15 cellular contexts compared by ENCODE assay signal in genomic region chr15:74584779-74585178, GRCh38. TPM values are rescaled to one million over a fixed set of nuclear protein-coding genes. Genes with fewer than 3 reads are reported as not detected.
DNase-seq lines count a peak whose midpoint lies in the region; ATAC-seq, FAIRE-seq and TF ChIP-seq lines count a peak whose summit lies in the region.
"Had no signal": no experiment of that assay in that cellular context is flagged by ENCODE, and none has a peak within 500 bp of the region (broad histone marks: within the 10 kb centered on the region; RNA-seq: fewer than 3 reads in every experiment).

No MANE protein-coding gene starts in this region.

- H3K27me3 ChIP-seq in H7 (ENCODE audit: control insufficient read depth, insufficient read depth, low read length) (no peaks in the 10 kb centered on the region), K562 (ENCODE audit: control insufficient read depth in 2 of 2, insufficient read depth in 2 of 2, low read length in 2 of 2) (no peaks in the 10 kb centered on the region), vagina (no peaks in the 10 kb centered on the region)
- H3K27me3 ChIP-seq: brain microvascular endothelial cell, left lung had no signal

- WGBS in K562 (ENCODE audit: insufficient coverage, low coverage, missing lambda C conversion rate) = 6% methylated on average over 4 of the region's 4 CpGs

- TF ChIP-seq POLR2A in K562 (conservative IDR thresholded peaks at IDR 0.05) = no peak
- no peak for TF ChIP-seq POLR2A in vagina (IDR thresholded peaks at IDR 0.05)

- peaks cover 27% of the 10 kb centered on the region for H4K20me1 ChIP-seq in K562 (replicated peaks; ENCODE audit: control insufficient read depth, insufficient read depth, low read length)

- H3K36me3 Mint-ChIP-seq in nephron progenitor cell (ENCODE audit: low read depth) = peaks cover 41% of the 10 kb centered on the region

- H3K4me1 Mint-ChIP-seq in nephron progenitor cell = peaks cover 92% of the 10 kb centered on the region

- H3K36me3 ChIP-seq in H7 (replicated peaks; ENCODE audit: control insufficient read depth, insufficient read depth, low read length) = peaks cover 36% of the 10 kb centered on the region
- peaks cover 3% of the 10 kb centered on the region; the same call in 2 of the 3 replicates for H3K36me3 ChIP-seq in K562 (ENCODE audit: control insufficient read depth, insufficient read depth, low read length)
- no peaks in the 10 kb centered on the region for H3K36me3 ChIP-seq in vagina
- H3K36me3 ChIP-seq: brain microvascular endothelial cell had no signal

- no peaks in the 10 kb centered on the region for H3K79me2 ChIP-seq in K562 (ENCODE audit: control insufficient read depth, insufficient read depth, low read length)

- H3K27ac Mint-ChIP-seq in nephron progenitor cell = peak overlapping the region; percentile 97
- H3K27ac Mint-ChIP-seq: T-helper 2 cell treated with Interferon-gamma antibody and Interleukin-4, amounts not matched to agents 5 μg/mL and 100 μg/mL, for 36 hours had no signal

- ATAC-seq in K562 = peak; percentile 76
- ATAC-seq: HCT116, left lung had no signal

- DNase-seq in H7 = peak; percentile 30
- peak; percentile 54 for DNase-seq in NCI-H69 (lab: John Stamatoyannopoulos, UW)
- peak; percentile 64 to 78 (median 73) for DNase-seq in K562 (ENCODE audit: extremely low read depth in 1 of 4, low spot score in 3 of 4)
- DNase-seq in nephron progenitor cell = peak; percentile 52
- DNase-seq in stimulated activated naive CD4-positive, alpha-beta T cell treated with Interleukin-2 at 50 U/mL for 16 hours (lab: John Stamatoyannopoulos, UW) = no peak
- DNase-seq in SIG-M5 treated with dmso at 0.1 percent for 504 hours (lab: John Stamatoyannopoulos, UW; ENCODE audit: unreplicated experiment) = no peak
- DNase-seq in vagina (ENCODE audit: extremely low spot score in 2 of 2) = no peak
- no peak for DNase-seq in stimulated activated CD4-positive, alpha-beta T cell treated with anti-CD3 and anti-CD28 coated beads, Interleukin-15, amount 100 ng/mL, for 24 hours
- DNase-seq: activated naive CD4-positive, alpha-beta T cell; brain microvascular endothelial cell; left lung; MV-4-11 had no signal

- H3K4me3 ChIP-seq in H7 (ENCODE audit: insufficient read depth, low read depth, low read length) (no peak overlapping the region), K562 (no peak overlapping the region), vagina (no peak overlapping the region)
- H3K4me3 ChIP-seq: left lung, thoracic aorta had no signal

- H3K27ac ChIP-seq in K562 (ENCODE audit: extremely low read depth, low read depth, low read length) = no peak overlapping the region
- H3K27ac ChIP-seq in vagina = no peak overlapping the region
- H3K27ac ChIP-seq: brain microvascular endothelial cell, left lung, thoracic aorta had no signal

- BruUV-seq in K562 (replicated peaks; lab: Mats Ljungman, UMichigan) = no TSS peak

- TF ChIP-seq EP300 in K562 (IDR thresholded peaks at IDR 0.05; ENCODE audit: low read length) = peak; percentile 82

- CTCF ChIA-PET in K562 (lab: Yijun Ruan, JAX; ENCODE audit: low intra/inter-chr PET ratio) = no interaction called here

- H2AFZ ChIP-seq in K562 (ENCODE audit: low read depth, low read length) = no peak overlapping the region

- TF ChIP-seq RAD21 in K562 (CRISPR knock-in tag; conservative IDR thresholded peaks at IDR 0.05 in 1 of 2, IDR thresholded peaks at IDR 0.05 in 1 of 2) = no peak

- POLR2A ChIA-PET in K562 (lab: Yijun Ruan, JAX) = interaction anchor here (0.6 to 1.4 kb wide), 4 partner anchors 8 to 26 kb away, joined by 3 to 4 read pairs (median 4); no protein-coding TSS in a partner anchor

- no peak for TF ChIP-seq CTCF in K562 (IDR thresholded peaks at IDR 0.05 in 2 of 3, conservative IDR thresholded peaks at IDR 0.05 in 1 of 3; ENCODE audit: insufficient read depth in 2 of 3, low read depth in 1 of 3, low read length in 3 of 3)
- no peak for TF ChIP-seq CTCF in nephron progenitor cell (IDR thresholded peaks at IDR 0.05)
- no peak for TF ChIP-seq CTCF in vagina (IDR thresholded peaks at IDR 0.05)

- H3K9me1 ChIP-seq in K562 (ENCODE audit: control insufficient read depth, insufficient read depth, low read length) = peaks cover 12% of the 10 kb centered on the region

- peak overlapping the region; percentile 64 for H3K4me3 Mint-ChIP-seq in nephron progenitor cell
- H3K4me3 Mint-ChIP-seq: T-helper 2 cell treated with Interferon-gamma antibody and Interleukin-4, amounts not matched to agents 5 μg/mL and 100 μg/mL, for 36 hours had no signal

- in situ Hi-C loops in K562 (cut with MboI) = no loop called here

- no peak overlapping the region for H3K9ac ChIP-seq in K562 (ENCODE audit: insufficient read depth in 1 of 2, low read depth in 2 of 2, low read length in 2 of 2)

- H3K4me2 ChIP-seq in K562 (ENCODE audit: insufficient read depth, low read length) = no peak overlapping the region

- intact Hi-C loops in K562 (cut with micrococcal nuclease) = loop anchor here (2.0 kb wide), 1 partner anchor 38 kb away; no protein-coding TSS in a partner anchor
- intact Hi-C loops in vagina (cut with DNase I) = no loop called here

- H3K4me1 ChIP-seq in K562 (replicated peaks in 1 of 2; ENCODE audit: control insufficient read depth in 2 of 2, insufficient read depth in 2 of 2, low read length in 2 of 2) (peaks cover 20 to 27% of the 10 kb centered on the region in 2 experiments; a peak in 4 of 5 replicates), vagina (no peaks in the 10 kb centered on the region)

- peak; percentile 86 for FAIRE-seq in K562 (lab: Jason Lieb, UNC)

- H3K9me3 Mint-ChIP-seq in nephron progenitor cell = no peaks in the 10 kb centered on the region
- H3K9me3 Mint-ChIP-seq: T-helper 2 cell treated with Interferon-gamma antibody and Interleukin-4, amounts not matched to agents 5 μg/mL and 100 μg/mL, for 36 hours had no signal

- H3K9me3 ChIP-seq in K562 (replicated peaks; ENCODE audit: control insufficient read depth, insufficient read depth, low read depth, low read length) = no peaks in the 10 kb centered on the region
- H3K9me3 ChIP-seq in vagina = no peaks in the 10 kb centered on the region
- H3K9me3 ChIP-seq: left lung, thoracic aorta had no signal

- H3K27me3 Mint-ChIP-seq in nephron progenitor cell (ENCODE audit: low read depth, poor library complexity) = peaks cover 7% of the 10 kb centered on the region

TF ChIP-seq in K562, 482 proteins besides CTCF, POLR2A, EP300 and RAD21 (continues in another document):
- TF ChIP-seq ARNT (IDR thresholded peaks at IDR 0.05) (no peak), ZNF24 (IDR thresholded peaks at IDR 0.05) (no peak), SMARCA4 (IDR thresholded peaks at IDR 0.05) (0 out of 2 replicates have a peak, but pooled peaks have one; percentile 20), SUPT5H (IDR thresholded peaks at IDR 0.05) (no peak), CGGBP1 (CRISPR knock-in tag; IDR thresholded peaks at IDR 0.05) (no peak)

RNA-seq across cellular contexts. Expression of gene CLK3, which starts 30.9 kb away (rescaled TPM):
- total RNA-seq in H7 (2014; rRNA removed; shearing (Covaris generic)) = 50.6 and 66.3 TPM in 2 replicates
- total RNA-seq in K562 (2011; cell fraction: chromatin; rRNA removed; ENCODE audit: low replicate concordance) = 131 and 268 TPM in 2 replicates
- 179 and 197 TPM in 2 replicates for total RNA-seq in K562 (2011; cell fraction: nucleolus; rRNA removed)
- 114 and 129 TPM in 2 replicates for total RNA-seq in K562 (2011; cell fraction: nucleoplasm; rRNA removed)
- total RNA-seq in K562 (2014; rRNA removed) (47.4 and 78.1 TPM in 2 replicates), K562 (2014; rRNA removed; fragmentation: Illumina TruSeq; extraction: Trizol) (23.1 and 32.5 TPM in 2 replicates), K562 (2015; rRNA removed; fragmentation: Illumina TruSeq; extraction: Trizol) (50.5 and 51.7 TPM in 2 replicates), K562 (2021) (54.8 and 55.1 TPM in 2 replicates), vagina (89.1 TPM)
- polyA plus RNA-seq in K562 (2011; rRNA removed) (63.9 and 109 TPM in 2 replicates), K562 (2014; fragmentation: Illumina TruSeq; extraction: Trizol) (78.5 and 95.2 TPM in 2 replicates), K562 (2014; fragmentation: Nextera tagmentation; extraction: Ambion mirVana) (1 to 10 TPM; 1.2 to 6.9 TPM), K562 (2014; rRNA removed) (50.0 and 53.7 TPM in 2 replicates)
- 79.8 and 80.4 TPM in 2 replicates for polyA plus RNA-seq in K562 (2011; cell fraction: cytosol; rRNA removed)
- 310 and 355 TPM in 2 replicates for polyA plus RNA-seq in K562 (2011; cell fraction: nucleus; rRNA removed)
- polyA plus RNA-seq in K562 (2012) = 59.3 and 60.5 TPM in 2 replicates
- 62.7 and 70.3 TPM in 2 replicates for polyA minus RNA-seq in K562 (2011; rRNA and poly(A)+ RNA removed)
- polyA minus RNA-seq in K562 (2011; cell fraction: cytosol; rRNA and poly(A)+ RNA removed) = 42.5 and 45.8 TPM in 2 replicates
- polyA minus RNA-seq in K562 (2011; cell fraction: nucleus; rRNA and poly(A)+ RNA removed) = 134 and 165 TPM in 2 replicates

RNA-seq across cellular contexts. Expression of gene ARID3B, which starts 43.8 kb away (rescaled TPM):
- 65.9 and 68.0 TPM in 2 replicates for total RNA-seq in H7 (2014; rRNA removed; shearing (Covaris generic))
- 31.5 and 48.3 TPM in 2 replicates for total RNA-seq in K562 (2011; cell fraction: chromatin; rRNA removed; ENCODE audit: low replicate concordance)
- 22.4 and 26.3 TPM in 2 replicates for total RNA-seq in K562 (2011; cell fraction: nucleolus; rRNA removed)
- 29.0 and 39.5 TPM in 2 replicates for total RNA-seq in K562 (2011; cell fraction: nucleoplasm; rRNA removed)
- total RNA-seq in K562 (2014; rRNA removed) (7.1 and 10.9 TPM in 2 replicates), K562 (2014; rRNA removed; fragmentation: Illumina TruSeq; extraction: Trizol) (4.4 and 4.8 TPM in 2 replicates), K562 (2015; rRNA removed; fragmentation: Illumina TruSeq; extraction: Trizol) (6.0 and 6.1 TPM in 2 replicates), K562 (2021) (14.8 and 15.0 TPM in 2 replicates), vagina (15.2 TPM)
- polyA plus RNA-seq in K562 (2011; rRNA removed) (11.8 and 16.4 TPM in 2 replicates), K562 (2014; fragmentation: Illumina TruSeq; extraction: Trizol) (12.4 and 14.8 TPM in 2 replicates), K562 (2014; fragmentation: Nextera tagmentation; extraction: Ambion mirVana) (under 1 TPM; 0.32 to 0.74 TPM), K562 (2014; rRNA removed) (14.1 and 15.1 TPM in 2 replicates)
- 14.6 and 18.3 TPM in 2 replicates for polyA plus RNA-seq in K562 (2011; cell fraction: cytosol; rRNA removed)
- 19.7 and 26.1 TPM in 2 replicates for polyA plus RNA-seq in K562 (2011; cell fraction: nucleus; rRNA removed)
- polyA plus RNA-seq in K562 (2012) = 11.3 and 18.8 TPM in 2 replicates
- polyA minus RNA-seq in K562 (2011; rRNA and poly(A)+ RNA removed) = 10.7 and 11.3 TPM in 2 replicates
- 11.5 and 11.8 TPM in 2 replicates for polyA minus RNA-seq in K562 (2011; cell fraction: cytosol; rRNA and poly(A)+ RNA removed)
- 10.5 and 11.4 TPM in 2 replicates for polyA minus RNA-seq in K562 (2011; cell fraction: nucleus; rRNA and poly(A)+ RNA removed)

Comparison
In these comparisons a context has a peak if more than half of its experiments do, and no peak if none do; other contexts are left out.
1. DNase-seq: peak in H7 (single experiment), NCI-H69 (single experiment), K562 (4 of 4) and nephron progenitor cell (single experiment); none in stimulated activated naive CD4-positive, alpha-beta T cell treated with Interleukin-2 at 50 U/mL for 16 hours (single experiment), SIG-M5 treated with dmso at 0.1 percent for 504 hours (single experiment), vagina (0 of 2) and stimulated activated CD4-positive, alpha-beta T cell treated with anti-CD3 and anti-CD28 coated beads, Interleukin-15, amount 100 ng/mL, for 24 hours (single experiment).